8 cellular contexts compared by ENCODE assay signal in genomic region chrX:85052636-85053343, GRCh38. TPM values are rescaled to one million over a fixed set of nuclear protein-coding genes. Genes with fewer than 3 reads are reported as not detected.
A peak's percentile ranks its signal among the peaks of the same experiment; 100 is the strongest.
DNase-seq lines count a peak whose midpoint lies in the region; ATAC-seq, FAIRE-seq and TF ChIP-seq lines count a peak whose summit lies in the region.

No MANE protein-coding gene starts in this region.

- no peak for TF ChIP-seq POLR2A in spleen (IDR thresholded peaks at IDR 0.05)

- no peak for FAIRE-seq in small intestine (lab: Jason Lieb, UNC)

- H3K4me2 ChIP-seq in hepatocyte = no peak overlapping the region

- H3K27ac ChIP-seq in hepatocyte = no peak overlapping the region
- H3K27ac ChIP-seq in small intestine (ENCODE audit: low read depth in 1 of 2, low read length in 1 of 2) = no peak overlapping the region
- no peak overlapping the region for H3K27ac ChIP-seq in spleen

- H3K4me3 ChIP-seq in hepatocyte = no peak overlapping the region
- H3K4me3 ChIP-seq in small intestine (ENCODE audit: low read depth in 1 of 2, low read length in 2 of 2) = no peak overlapping the region
- no peak overlapping the region for H3K4me3 ChIP-seq in spleen

- no peaks in the 10 kb centered on the region for H4K20me1 ChIP-seq in hepatocyte (ENCODE audit: insufficient read depth, poor library complexity, severe bottlenecking)

- H3K9me2 ChIP-seq in hepatocyte (replicated peaks; ENCODE audit: insufficient read depth) = no peaks in the 10 kb centered on the region

- no peaks in the 10 kb centered on the region for H3K27me3 ChIP-seq in hepatocyte
- no peaks in the 10 kb centered on the region for H3K27me3 ChIP-seq in small intestine (ENCODE audit: control insufficient read depth in 2 of 2, insufficient read depth in 2 of 2, low read length in 2 of 2)
- H3K27me3 ChIP-seq in spleen (replicated peaks in 1 of 7) = no peaks in the 10 kb centered on the region

- intact Hi-C loops in spleen (cut with DNase I; ENCODE audit: low total_unique reads) = no loop called here

- no peaks in the 10 kb centered on the region for H3K36me3 ChIP-seq in hepatocyte (replicated peaks; ENCODE audit: insufficient read depth, low read depth)
- no peaks in the 10 kb centered on the region for H3K36me3 ChIP-seq in small intestine (ENCODE audit: control insufficient read depth in 2 of 2, insufficient read depth in 2 of 2, low read length in 2 of 2)
- peaks cover 0 to 5% (median 0%) of the 10 kb centered on the region in 6 donors for H3K36me3 ChIP-seq in spleen

- ATAC-seq in GM18870 (IDR thresholded peaks at IDR 0.05; ENCODE audit: unreplicated experiment) (peak; percentile 48), SK-N-SH treated with all-trans-retinoic acid at 6 μM for 48 hours (peak; percentile 91)

- no peak overlapping the region for H2AFZ ChIP-seq in hepatocyte

- WGBS in hepatocyte (ENCODE audit: low lambda C conversion rate, missing lambda C conversion rate) = 51% methylated on average over 2 of the region's 2 CpGs
- 43 to 64% (median 59%) methylated on average over 2 of the region's 2 CpGs for WGBS in small intestine, 3 donors
- WGBS in spleen, 5 donors = 39 to 74% (median 62%) methylated on average over 2 of the region's 2 CpGs

- H3K79me2 ChIP-seq in hepatocyte = no peaks in the 10 kb centered on the region

- in situ Hi-C loops in ACHN (cut with HindIII; ENCODE audit: low pct_ligation_motif_present, low pct_unique_long_range_greater_than_20kb, low sequenced_read_pairs) = no loop called here

- H3K4me1 ChIP-seq in hepatocyte (ENCODE audit: insufficient read depth) = no peaks in the 10 kb centered on the region
- no peaks in the 10 kb centered on the region for H3K4me1 ChIP-seq in small intestine (ENCODE audit: control insufficient read depth in 2 of 2, insufficient read depth in 1 of 2, low read depth in 1 of 2, low read length in 1 of 2)
- no peaks in the 10 kb centered on the region for H3K4me1 ChIP-seq in spleen

- DNase-seq in ACHN = peak; percentile 40
- DNase-seq in hepatocyte (ENCODE audit: low spot score) = no peak
- DNase-seq in small intestine = no peak
- DNase-seq in spleen = no peak
- no peak for DNase-seq in NCI-H187 treated with DMSO at 0.1 percent for 48 hours (lab: John Stamatoyannopoulos, UW)
- DNase-seq in NCI-H1105 (lab: John Stamatoyannopoulos, UW) = no peak

- TF ChIP-seq CTCF in hepatocyte (IDR thresholded peaks at IDR 0.05; ENCODE audit: poor library complexity) (peak; percentile 39), spleen (IDR thresholded peaks at IDR 0.05 in 8 of 11, conservative IDR thresholded peaks at IDR 0.05 in 3 of 11) (no peak)

- H3K9me3 ChIP-seq in hepatocyte (ENCODE audit: low read depth) (no peaks in the 10 kb centered on the region), small intestine (ENCODE audit: control insufficient read depth, low read depth) (no peaks in the 10 kb centered on the region), spleen (no peaks in the 10 kb centered on the region)

TF ChIP-seq in SK-N-SH treated with all-trans-retinoic acid at 6 μM for 48 hours, 23 proteins besides CTCF, POLR2A, EP300 and RAD21:
- TF ChIP-seq BACH2 (CRISPR knock-in tag; IDR thresholded peaks at IDR 0.05; ENCODE audit: borderline replicate concordance) (no peak), PATZ1 (CRISPR knock-in tag; IDR thresholded peaks at IDR 0.05; ENCODE audit: borderline replicate concordance) (no peak), GLIS3 (CRISPR knock-in tag; IDR thresholded peaks at IDR 0.05) (no peak), CREB5 (CRISPR knock-in tag; IDR thresholded peaks at IDR 0.05; ENCODE audit: low read depth) (peak; percentile 56; the same call in 1 of the 2 replicates), ISL1 (CRISPR knock-in tag; IDR thresholded peaks at IDR 0.05) (peak; percentile 88), ZC3H10 (CRISPR knock-in tag; IDR thresholded peaks at IDR 0.05) (no peak)

RNA-seq across cellular contexts. Expression of gene APOOL, which starts 49.1 kb away (rescaled TPM):
- total RNA-seq in hepatocyte (22.0 and 23.7 TPM in 2 replicates), spleen (10 to 100 TPM in 4 of 7 donors, 1 to 10 TPM in 3; 8.2 to 14.4 (median 13.2) TPM)
- polyA plus RNA-seq in hepatocyte (3.7 and 5.7 TPM in 2 replicates), small intestine (1 to 10 TPM; 3.2 to 7.7 (median 5.4) TPM), spleen (1 to 10 TPM; 1.5 to 3.1 (median 1.6) TPM)
